ENCODE assay signal across 14 cellular contexts in genomic region chr5:179120951-179121666, GRCh38.
"Had no signal": no experiment of that assay in that cellular context is flagged by ENCODE, and none has a peak within 500 bp of the region (broad histone marks: within the 10 kb centered on the region; RNA-seq: fewer than 3 reads in every experiment).

No MANE protein-coding gene starts in this region.

- ATAC-seq: activated CD8-positive, alpha-beta T cell treated with anti-CD3 and anti-CD28 coated beads for 36 hours; esophagus mucosa; naive thymus-derived CD4-positive, alpha-beta T cell had no signal

- H3K27me3 ChIP-seq: breast epithelium, dorsolateral prefrontal cortex had no signal

- H3K9me3 ChIP-seq: thoracic aorta had no signal

- DNase-seq: activated CD4-positive, alpha-beta T cell treated with anti-CD3 and anti-CD28 coated beads for 4 hours; activated CD8-positive, alpha-beta T cell treated with anti-CD3 and anti-CD28 coated beads for 36 hours; activated naive CD4-positive, alpha-beta T cell treated with Interleukin-2 at 50 U/mL for 16 hours; anterior cingulate cortex; stimulated activated CD4-positive, alpha-beta T cell treated with anti-CD3 and anti-CD28 coated beads, Interleukin-15, amount 100 ng/mL, for 24 hours; stimulated activated CD4-positive, alpha-beta T cell treated with anti-CD3 and anti-CD28 coated beads, Interleukin-4, amount 100 ng/mL, for 1 hour; stimulated activated naive CD4-positive, alpha-beta T cell; T-helper 2 cell had no signal

- H3K4me1 ChIP-seq: breast epithelium had no signal

- H3K4me1 Mint-ChIP-seq: naive thymus-derived CD4-positive, alpha-beta T cell had no signal

- H3K4me3 ChIP-seq: breast epithelium, dorsolateral prefrontal cortex, thoracic aorta had no signal

- H3K27ac ChIP-seq: breast epithelium, dorsolateral prefrontal cortex, thoracic aorta had no signal

- H3K4me3 Mint-ChIP-seq: activated CD8-positive, alpha-beta T cell treated with anti-CD3 and anti-CD28 coated beads for 36 hours; activated T-helper 1 cell treated with anti-CD3 and anti-CD28 coated beads, Interleukin-12 subunit alpha, Interleukin-12 subunit beta, Interleukin-2, Interleukin-4 antibody, amounts not matched to agents 30 ng/mL and 10 ng/mL and 1 ng/mL, durations not matched to agents 14 hours and 24 hours and 36 hours; naive thymus-derived CD4-positive, alpha-beta T cell had no signal

- H3K27me3 Mint-ChIP-seq: activated CD8-positive, alpha-beta T cell treated with anti-CD3 and anti-CD28 coated beads for 36 hours had no signal

- H3K27ac Mint-ChIP-seq: activated CD8-positive, alpha-beta T cell treated with anti-CD3 and anti-CD28 coated beads for 36 hours; activated T-helper 1 cell treated with anti-CD3 and anti-CD28 coated beads, Interleukin-12 subunit alpha, Interleukin-12 subunit beta, Interleukin-2, Interleukin-4 antibody, amounts not matched to agents 30 ng/mL and 10 ng/mL and 1 ng/mL, durations not matched to agents 14 hours and 24 hours and 36 hours; naive thymus-derived CD4-positive, alpha-beta T cell had no signal

- H3K36me3 ChIP-seq: breast epithelium, thoracic aorta had no signal
